In the genomic region with DNA sequence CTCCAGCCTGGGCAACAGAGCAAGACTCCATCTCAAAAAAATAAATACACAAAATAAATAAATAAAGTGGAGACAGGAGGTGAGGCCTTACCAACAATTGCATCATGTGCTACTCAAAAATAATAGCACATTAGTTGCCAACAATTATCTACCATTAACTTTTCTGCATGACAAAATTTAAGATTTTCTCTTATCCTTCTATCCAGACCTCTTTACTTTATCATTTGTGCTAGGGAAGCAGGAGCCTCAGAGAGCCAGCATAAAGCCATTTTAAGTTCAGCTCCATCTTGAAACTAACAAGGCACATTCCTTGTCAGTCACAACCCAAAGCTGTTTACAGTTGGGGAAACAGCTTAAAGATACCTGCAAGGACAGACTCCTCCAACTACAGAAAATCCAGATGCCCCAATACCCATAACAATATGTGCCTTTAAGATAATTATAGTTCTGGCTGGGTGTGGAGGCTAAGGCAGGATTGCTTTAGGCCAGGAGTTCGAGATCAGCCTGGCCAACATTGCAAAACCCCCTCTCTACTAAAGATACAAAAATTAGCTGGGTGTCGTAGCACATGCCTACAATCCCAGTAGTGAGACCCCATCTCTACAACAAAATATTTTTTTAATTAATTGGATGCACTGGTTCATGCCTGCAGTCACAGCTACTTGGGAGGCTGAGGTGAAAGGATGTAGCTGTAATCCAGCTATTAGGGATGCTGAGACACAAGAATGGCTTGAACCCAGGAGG, we compare ENCODE assay signal across 29 cellular contexts. TPM values are rescaled to one million over a fixed set of nuclear protein-coding genes. Genes with fewer than 3 reads are reported as not detected.
A peak's percentile ranks its signal among the peaks of the same experiment; 100 is the strongest.
DNase-seq lines count a peak whose midpoint lies in the region; ATAC-seq, FAIRE-seq and TF ChIP-seq lines count a peak whose summit lies in the region.
"Had no signal": no experiment of that assay in that cellular context is flagged by ENCODE, and none has a peak within 500 bp of the region (broad histone marks: within the 10 kb centered on the region; RNA-seq: fewer than 3 reads in every experiment).

No MANE protein-coding gene starts in this region.

- no peak for ATAC-seq in CD4-positive, CD25-positive, alpha-beta regulatory T cell (ENCODE audit: low read depth in 2 of 2)
- no peak for ATAC-seq in K562
- ATAC-seq: Panc1, T-cell had no signal

- H3K9ac ChIP-seq in K562 (ENCODE audit: insufficient read depth in 1 of 2, low read depth in 2 of 2, low read length in 2 of 2): no peak overlapping the region
- H3K9ac ChIP-seq: BLaER1, GM23248 had no signal

- peaks cover 12% of the 10 kb centered on the region for H3K79me2 ChIP-seq in K562 (ENCODE audit: control insufficient read depth, insufficient read depth, low read length)

- no peak overlapping the region for H3K27ac ChIP-seq in CD4-positive, CD25-positive, alpha-beta regulatory T cell (ENCODE audit: insufficient read depth, low read length, poor library complexity, severe bottlenecking)
- no peak overlapping the region for H3K27ac ChIP-seq in K562 (ENCODE audit: extremely low read depth, low read depth, low read length)
- H3K27ac ChIP-seq: BLaER1, GM23248, RWPE1 had no signal

- peaks cover 3% of the 10 kb centered on the region for H3K36me3 Mint-ChIP-seq in CD4-positive, CD25-positive, alpha-beta regulatory T cell
- H3K36me3 Mint-ChIP-seq: T-cell had no signal

- TF ChIP-seq RAD21 in K562 (CRISPR knock-in tag; conservative IDR thresholded peaks at IDR 0.05 in 1 of 2, IDR thresholded peaks at IDR 0.05 in 1 of 2): no peak

- CTCF ChIA-PET in K562 (lab: Yijun Ruan, JAX; ENCODE audit: low intra/inter-chr PET ratio): no interaction called here

- no peak for DNase-seq in CD4-positive, CD25-positive, alpha-beta regulatory T cell
- DNase-seq in K562 (ENCODE audit: extremely low read depth in 1 of 4, low spot score in 3 of 4): no peak
- no peak for DNase-seq in GM19238 (ENCODE audit: insufficient read length, low spot score)
- DNase-seq in GM19240 (ENCODE audit: insufficient read length, low spot score): no peak
- DNase-seq: CD4-positive, alpha-beta memory T cell; COR-L47; DMS53; GM23248; H9; HFFc6; Karpas-422; NCI-H1092; NCI-H1417 treated with DMSO at 0.1 percent for 48 hours; NCI-H1694 treated with DMSO at 0.1 percent for 48 hours; NCI-H2081; NCI-H2227 treated with DMSO at 0.1 percent for 48 hours; NCI-H69; SHP77; T-cell had no signal

- no TSS peak for BruUV-seq in K562 (replicated peaks; lab: Mats Ljungman, UMichigan)

- POLR2A ChIA-PET in K562 (lab: Yijun Ruan, JAX): interaction anchor here (0.6 to 0.7 kb wide), 2 partner anchors 10 to 31 kb away, joined by 3 read pairs; no protein-coding TSS in a partner anchor

- peaks cover 0 to 2% (median 0%) of the 10 kb centered on the region in 7 donors for H3K9me3 Mint-ChIP-seq in CD4-positive, CD25-positive, alpha-beta regulatory T cell
- H3K9me3 Mint-ChIP-seq: CD4-positive, alpha-beta memory T cell; HFFc6; T-cell had no signal

- H3K4me1 ChIP-seq in CD4-positive, CD25-positive, alpha-beta regulatory T cell (ENCODE audit: control insufficient read depth, insufficient read depth, low read length, poor library complexity, severe bottlenecking): peaks cover 10% of the 10 kb centered on the region
- H3K4me1 ChIP-seq in K562 (replicated peaks in 1 of 2; ENCODE audit: control insufficient read depth in 2 of 2, insufficient read depth in 2 of 2, low read length in 2 of 2): peaks cover 19 to 28% of the 10 kb centered on the region in 2 experiments

- no peaks in the 10 kb centered on the region for H3K36me3 ChIP-seq in CD4-positive, CD25-positive, alpha-beta regulatory T cell (ENCODE audit: control insufficient read depth, insufficient read depth, low read length)
- H3K36me3 ChIP-seq in K562 (ENCODE audit: control insufficient read depth, insufficient read depth, low read length): peaks cover 7% of the 10 kb centered on the region; the same call in 1 of the 3 replicates

- H3K4me3 ChIP-seq in CD4-positive, CD25-positive, alpha-beta regulatory T cell (ENCODE audit: low read depth, low read length): no peak overlapping the region
- no peak overlapping the region for H3K4me3 ChIP-seq in K562
- H3K4me3 ChIP-seq: BLaER1, GM23248 had no signal

- H3K27me3 ChIP-seq in CD4-positive, CD25-positive, alpha-beta regulatory T cell (ENCODE audit: control insufficient read depth, insufficient read depth, low read length): no peaks in the 10 kb centered on the region
- no peaks in the 10 kb centered on the region; a peak in 2 of 5 replicates for H3K27me3 ChIP-seq in K562 (ENCODE audit: control insufficient read depth in 2 of 2, insufficient read depth in 2 of 2, low read length in 2 of 2)
- H3K27me3 ChIP-seq: BLaER1 had no signal

- intact Hi-C loops in K562 (cut with micrococcal nuclease): no loop called here

- H3K4me2 ChIP-seq in K562 (ENCODE audit: insufficient read depth, low read length): no peak overlapping the region
- H3K4me2 ChIP-seq: BLaER1 had no signal

- TF ChIP-seq EP300 in K562 (IDR thresholded peaks at IDR 0.05; ENCODE audit: low read length): no peak; the same call in 1 of the 2 replicates

- no peak for TF ChIP-seq CTCF in K562 (IDR thresholded peaks at IDR 0.05 in 2 of 3, conservative IDR thresholded peaks at IDR 0.05 in 1 of 3; ENCODE audit: insufficient read depth in 2 of 3, low read depth in 1 of 3, low read length in 3 of 3)

- 33% methylated on average over 2 of the region's 2 CpGs for WGBS in K562 (ENCODE audit: insufficient coverage, low coverage, missing lambda C conversion rate)

- no peaks in the 10 kb centered on the region for H4K20me1 ChIP-seq in K562 (replicated peaks; ENCODE audit: control insufficient read depth, insufficient read depth, low read length)
- H4K20me1 ChIP-seq: BLaER1 had no signal

- no peak overlapping the region for H3K27ac Mint-ChIP-seq in CD4-positive, CD25-positive, alpha-beta regulatory T cell
- H3K27ac Mint-ChIP-seq: H9, HFFc6, T-cell had no signal

- in situ Hi-C loops in K562 (cut with MboI): no loop called here

- H3K27me3 Mint-ChIP-seq in CD4-positive, CD25-positive, alpha-beta regulatory T cell: peaks cover 44% of the 10 kb centered on the region

- peaks cover 0 to 17% (median 7%) of the 10 kb centered on the region in 4 donors for H3K4me1 Mint-ChIP-seq in CD4-positive, CD25-positive, alpha-beta regulatory T cell

- no peaks in the 10 kb centered on the region for H3K9me1 ChIP-seq in K562 (ENCODE audit: control insufficient read depth, insufficient read depth, low read length)

- TF ChIP-seq POLR2A in K562 (conservative IDR thresholded peaks at IDR 0.05): no peak

- FAIRE-seq in K562 (lab: Jason Lieb, UNC): no peak
- FAIRE-seq: GM18507 had no signal

- no peak overlapping the region for H2AFZ ChIP-seq in K562 (ENCODE audit: low read depth, low read length)
- H2AFZ ChIP-seq: GM23248 had no signal

- peak overlapping the region in 3 of 4 donors; percentile 22 to 78 (median 69) for H3K4me3 Mint-ChIP-seq in CD4-positive, CD25-positive, alpha-beta regulatory T cell
- H3K4me3 Mint-ChIP-seq: H9, HFFc6 had no signal

- H3K9me3 ChIP-seq in CD4-positive, CD25-positive, alpha-beta regulatory T cell (ENCODE audit: control insufficient read depth in 2 of 2, low read length in 2 of 2): no peaks in the 10 kb centered on the region
- H3K9me3 ChIP-seq in K562 (replicated peaks; ENCODE audit: control insufficient read depth, insufficient read depth, low read depth, low read length): no peaks in the 10 kb centered on the region
- H3K9me3 ChIP-seq: BLaER1 had no signal

RNA-seq across cellular contexts. Expression of a gene that starts 2.2 kb away (rescaled TPM):
- total RNA-seq in CD4-positive, CD25-positive, alpha-beta regulatory T cell: 14.5 TPM
- polyA plus RNA-seq in CD4-positive, CD25-positive, alpha-beta regulatory T cell: 1 to 10 TPM; 5.4 to 8.8 (median 6.3) TPM
- total RNA-seq in K562 (2011; cell fraction: chromatin; rRNA removed; ENCODE audit: low replicate concordance): 16.8 and 29.1 TPM in 2 replicates
- 29.0 and 30.9 TPM in 2 replicates for total RNA-seq in K562 (2011; cell fraction: nucleolus; rRNA removed)
- 25.1 and 27.9 TPM in 2 replicates for total RNA-seq in K562 (2011; cell fraction: nucleoplasm; rRNA removed)
- total RNA-seq in K562 (2014; rRNA removed) (149 and 163 TPM in 2 replicates), K562 (2014; rRNA removed; fragmentation: Illumina TruSeq; extraction: Trizol) (68.6 and 77.7 TPM in 2 replicates), K562 (2015; rRNA removed; fragmentation: Illumina TruSeq; extraction: Trizol) (71.8 and 71.9 TPM in 2 replicates), K562 (2021) (89.4 and 91.2 TPM in 2 replicates)
- polyA plus RNA-seq in K562 (2011; rRNA removed) (113 and 121 TPM in 2 replicates), K562 (2014; fragmentation: Illumina TruSeq; extraction: Trizol) (79.8 and 104 TPM in 2 replicates), K562 (2014; fragmentation: Nextera tagmentation; extraction: Ambion mirVana) (10 to 100 TPM in 1 of 2 experiments, 1 to 10 TPM in 1; 4.4 to 13.6 TPM), K562 (2014; rRNA removed) (125 and 188 TPM in 2 replicates)
- polyA plus RNA-seq in K562 (2011; cell fraction: cytosol; rRNA removed): 106 and 108 TPM in 2 replicates
- polyA plus RNA-seq in K562 (2011; cell fraction: nucleus; rRNA removed): 56.4 and 60.9 TPM in 2 replicates
- polyA plus RNA-seq in K562 (2012): 106 and 166 TPM in 2 replicates
- 53.4 and 71.7 TPM in 2 replicates for polyA minus RNA-seq in K562 (2011; rRNA and poly(A)+ RNA removed)
- 25.1 and 29.0 TPM in 2 replicates for polyA minus RNA-seq in K562 (2011; cell fraction: cytosol; rRNA and poly(A)+ RNA removed)
- polyA minus RNA-seq in K562 (2011; cell fraction: nucleus; rRNA and poly(A)+ RNA removed): 5.1 and 9.2 TPM in 2 replicates

RNA-seq across cellular contexts. Expression of a gene that starts 13.3 kb away (rescaled TPM):
- total RNA-seq in CD4-positive, CD25-positive, alpha-beta regulatory T cell: not detected
- not detected for polyA plus RNA-seq in CD4-positive, CD25-positive, alpha-beta regulatory T cell
- total RNA-seq in K562 (2011; cell fraction: chromatin; rRNA removed; ENCODE audit: low replicate concordance): 0.81 and 4.0 TPM in 2 replicates
- 3.8 and 7.2 TPM in 2 replicates for total RNA-seq in K562 (2011; cell fraction: nucleolus; rRNA removed)
- 1.1 and 2.2 TPM in 2 replicates for total RNA-seq in K562 (2011; cell fraction: nucleoplasm; rRNA removed)
- 1.8 and 2.8 TPM in 2 replicates for total RNA-seq in K562 (2014; rRNA removed)
- 0.19 and 0.22 TPM in 2 replicates for total RNA-seq in K562 (2014; rRNA removed; fragmentation: Illumina TruSeq; extraction: Trizol)
- 0.40 and 0.45 TPM in 2 replicates for total RNA-seq in K562 (2015; rRNA removed; fragmentation: Illumina TruSeq; extraction: Trizol)
- 4.2 and 5.7 TPM in 2 replicates for total RNA-seq in K562 (2021)
- polyA plus RNA-seq in K562 (2011; rRNA removed): 0.14 and 0.23 TPM in 2 replicates
- polyA plus RNA-seq in K562 (2011; cell fraction: cytosol; rRNA removed): 0.10 and 1.1 TPM in 2 replicates
- polyA plus RNA-seq in K562 (2011; cell fraction: nucleus; rRNA removed): 0.65 and 2.1 TPM in 2 replicates
- 1.6 and 7.3 TPM in 2 replicates for polyA plus RNA-seq in K562 (2012)
- polyA plus RNA-seq in K562 (2014; fragmentation: Illumina TruSeq; extraction: Trizol): 0.34 and 0.79 TPM in 2 replicates
- polyA plus RNA-seq in K562 (2014; fragmentation: Nextera tagmentation; extraction: Ambion mirVana): under 1 TPM; 0.03 to 0.08 TPM
- polyA plus RNA-seq in K562 (2014; rRNA removed): 1.4 and 1.7 TPM in 2 replicates
- polyA minus RNA-seq in K562 (2011; rRNA and poly(A)+ RNA removed): not detected in 2 replicates
- 0.73 and 1.7 TPM in 2 replicates for polyA minus RNA-seq in K562 (2011; cell fraction: cytosol; rRNA and poly(A)+ RNA removed)
- 0.89 and 0.94 TPM in 2 replicates for polyA minus RNA-seq in K562 (2011; cell fraction: nucleus; rRNA and poly(A)+ RNA removed)
- total RNA-seq: CD4-positive, alpha-beta memory T cell; GM23248; T-cell had no signal
- polyA plus RNA-seq: CD4-positive, alpha-beta memory T cell; GM23248 had no signal

RNA-seq across cellular contexts. Expression of a gene that starts 25.2 kb away (rescaled TPM):
- total RNA-seq in CD4-positive, CD25-positive, alpha-beta regulatory T cell: 0.39 TPM
- not detected for polyA plus RNA-seq in CD4-positive, CD25-positive, alpha-beta regulatory T cell
- 3.1 and 8.6 TPM in 2 replicates for total RNA-seq in K562 (2011; cell fraction: chromatin; rRNA removed; ENCODE audit: low replicate concordance)
- 5.8 and 14.3 TPM in 2 replicates for total RNA-seq in K562 (2011; cell fraction: nucleolus; rRNA removed)
- 5.1 and 8.0 TPM in 2 replicates for total RNA-seq in K562 (2011; cell fraction: nucleoplasm; rRNA removed)
- total RNA-seq in K562 (2014; rRNA removed): 0.73 and 0.91 TPM in 2 replicates
- 0.44 and 0.67 TPM in 2 replicates for total RNA-seq in K562 (2014; rRNA removed; fragmentation: Illumina TruSeq; extraction: Trizol)
- 0.22 and 0.23 TPM in 2 replicates for total RNA-seq in K562 (2015; rRNA removed; fragmentation: Illumina TruSeq; extraction: Trizol)
- total RNA-seq in K562 (2021): 0.98 and 1.3 TPM in 2 replicates
- polyA plus RNA-seq in K562 (2011; rRNA removed): 2.2 and 4.8 TPM in 2 replicates
- polyA plus RNA-seq in K562 (2011; cell fraction: cytosol; rRNA removed): 3.0 and 10.7 TPM in 2 replicates
- polyA plus RNA-seq in K562 (2011; cell fraction: nucleus; rRNA removed): 1.2 and 5.4 TPM in 2 replicates
- polyA plus RNA-seq in K562 (2012): 2.2 and 4.3 TPM in 2 replicates
- polyA plus RNA-seq in K562 (2014; fragmentation: Illumina TruSeq; extraction: Trizol): 1.0 and 1.1 TPM in 2 replicates
- 1 to 10 TPM in 1 of 2 experiments, under 1 TPM in 1; 0.89 to 1.6 TPM for polyA plus RNA-seq in K562 (2014; fragmentation: Nextera tagmentation; extraction: Ambion mirVana)
- 0.54 and 0.62 TPM in 2 replicates for polyA plus RNA-seq in K562 (2014; rRNA removed)
- 1.5 and 6.2 TPM in 2 replicates for polyA minus RNA-seq in K562 (2011; rRNA and poly(A)+ RNA removed)
- 5.0 and 5.4 TPM in 2 replicates for polyA minus RNA-seq in K562 (2011; cell fraction: cytosol; rRNA and poly(A)+ RNA removed)
- 0.44 and 1.6 TPM in 2 replicates for polyA minus RNA-seq in K562 (2011; cell fraction: nucleus; rRNA and poly(A)+ RNA removed)
- total RNA-seq: SK-MEL-5 had no signal
- polyA plus RNA-seq: CD4-positive, alpha-beta memory T cell had no signal

RNA-seq across cellular contexts. Expression of a gene that starts 28.0 kb away (rescaled TPM):
- not detected for total RNA-seq in CD4-positive, CD25-positive, alpha-beta regulatory T cell
- not detected for polyA plus RNA-seq in CD4-positive, CD25-positive, alpha-beta regulatory T cell
- total RNA-seq in K562 (2011; cell fraction: chromatin; rRNA removed; ENCODE audit: low replicate concordance): not detected in 2 replicates
- total RNA-seq in K562 (2011; cell fraction: nucleolus; rRNA removed): not detected in 2 replicates
- not detected in 2 replicates for total RNA-seq in K562 (2011; cell fraction: nucleoplasm; rRNA removed)
- total RNA-seq in K562 (2014; rRNA removed) (not detected in 2 replicates), K562 (2014; rRNA removed; fragmentation: Illumina TruSeq; extraction: Trizol) (not detected in 2 replicates), K562 (2015; rRNA removed; fragmentation: Illumina TruSeq; extraction: Trizol) (not detected in 2 replicates), K562 (2021) (not detected in 2 replicates)
- polyA plus RNA-seq in K562 (2011; rRNA removed) (not detected in 2 replicates), K562 (2014; fragmentation: Illumina TruSeq; extraction: Trizol) (not detected in 2 replicates), K562 (2014; fragmentation: Nextera tagmentation; extraction: Ambion mirVana) (under 1 TPM in 1 of 2 experiments, not detected in 1; 0.04 TPM), K562 (2014; rRNA removed) (not detected in 2 replicates)
- not detected in 2 replicates for polyA plus RNA-seq in K562 (2011; cell fraction: cytosol; rRNA removed)
- 0.07 TPM in 1 of 2 replicates, not detected in the other for polyA plus RNA-seq in K562 (2011; cell fraction: nucleus; rRNA removed)
- 0.07 and 0.08 TPM in 2 replicates for polyA plus RNA-seq in K562 (2012)
- not detected in 2 replicates for polyA minus RNA-seq in K562 (2011; rRNA and poly(A)+ RNA removed)
- polyA minus RNA-seq in K562 (2011; cell fraction: cytosol; rRNA and poly(A)+ RNA removed): not detected in 2 replicates
- polyA minus RNA-seq in K562 (2011; cell fraction: nucleus; rRNA and poly(A)+ RNA removed): not detected in 2 replicates
- total RNA-seq: CD4-positive, alpha-beta memory T cell; Daoy; G401; GM23248; HFFc6; NCI-H460; T-cell had no signal
- polyA plus RNA-seq: CD4-positive, alpha-beta memory T cell; GM23248 had no signal

RNA-seq across cellular contexts. Expression of a gene that starts 48.8 kb away (rescaled TPM):
- not detected for total RNA-seq in CD4-positive, CD25-positive, alpha-beta regulatory T cell
- polyA plus RNA-seq in CD4-positive, CD25-positive, alpha-beta regulatory T cell: not detected
- total RNA-seq in K562 (2011; cell fraction: chromatin; rRNA removed; ENCODE audit: low replicate concordance): not detected in 2 replicates
- not detected in 2 replicates for total RNA-seq in K562 (2011; cell fraction: nucleolus; rRNA removed)
- not detected in 2 replicates for total RNA-seq in K562 (2011; cell fraction: nucleoplasm; rRNA removed)
- total RNA-seq in K562 (2014; rRNA removed): not detected in 2 replicates
- total RNA-seq in K562 (2014; rRNA removed; fragmentation: Illumina TruSeq; extraction: Trizol): not detected in 2 replicates
- not detected in 2 replicates for total RNA-seq in K562 (2015; rRNA removed; fragmentation: Illumina TruSeq; extraction: Trizol)
- total RNA-seq in K562 (2021): not detected in 2 replicates
- polyA plus RNA-seq in K562 (2011; rRNA removed): 0.07 and 0.13 TPM in 2 replicates
- polyA plus RNA-seq in K562 (2011; cell fraction: cytosol; rRNA removed): not detected in 2 replicates
- polyA plus RNA-seq in K562 (2011; cell fraction: nucleus; rRNA removed): 0.14 and 0.15 TPM in 2 replicates
- 0.03 TPM in 1 of 2 replicates, not detected in the other for polyA plus RNA-seq in K562 (2012)
- not detected in 2 replicates for polyA plus RNA-seq in K562 (2014; fragmentation: Illumina TruSeq; extraction: Trizol)
- under 1 TPM; 0.07 to 0.17 TPM for polyA plus RNA-seq in K562 (2014; fragmentation: Nextera tagmentation; extraction: Ambion mirVana)
- polyA plus RNA-seq in K562 (2014; rRNA removed): not detected in 2 replicates
- not detected in 2 replicates for polyA minus RNA-seq in K562 (2011; rRNA and poly(A)+ RNA removed)
- not detected in 2 replicates for polyA minus RNA-seq in K562 (2011; cell fraction: cytosol; rRNA and poly(A)+ RNA removed)
- polyA minus RNA-seq in K562 (2011; cell fraction: nucleus; rRNA and poly(A)+ RNA removed): 0.56 TPM in 1 of 2 replicates, not detected in the other
- total RNA-seq: A172; CD4-positive, alpha-beta memory T cell; Daoy; G401; GM23248; HFFc6; NCI-H460; SK-MEL-5; T-cell had no signal
- polyA plus RNA-seq: AG04450; CD4-positive, alpha-beta memory T cell; GM23248 had no signal
